9 cellular contexts compared by ENCODE assay signal in the genomic region with DNA sequence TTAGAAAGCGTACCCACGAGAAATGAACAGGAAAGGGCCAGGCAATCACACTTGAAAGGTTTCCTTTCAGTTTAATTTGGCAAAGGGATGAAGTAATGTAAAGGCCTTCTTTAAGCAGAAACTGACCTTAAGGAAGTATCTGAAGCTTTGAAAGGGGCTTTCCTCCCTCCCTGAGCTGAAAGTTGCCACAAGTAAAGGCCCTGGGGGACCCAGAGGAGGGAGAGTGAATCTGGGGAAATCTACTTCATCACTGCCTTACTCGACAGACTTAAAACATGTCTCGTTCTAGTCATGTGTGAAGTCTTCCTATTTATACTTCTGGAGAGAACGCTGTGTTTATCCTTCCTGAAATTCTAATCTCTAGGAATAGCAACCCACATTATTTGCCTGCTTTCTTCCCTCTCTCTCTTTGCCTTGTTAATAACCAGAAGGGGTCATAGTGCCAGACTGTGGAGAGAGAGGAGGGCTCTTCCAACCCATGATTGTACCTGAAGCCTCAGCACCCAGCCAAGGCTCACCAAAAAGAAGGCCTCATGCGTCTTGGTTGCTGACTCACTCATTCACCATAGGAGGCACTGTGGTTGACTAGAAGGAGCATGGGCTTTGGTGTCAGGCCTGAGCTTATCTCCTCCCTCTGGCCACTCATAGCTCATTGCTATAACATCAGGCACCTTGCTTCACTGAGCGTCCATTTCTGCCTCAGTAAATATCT. TPM values are rescaled to one million over a fixed set of nuclear protein-coding genes. Genes with fewer than 3 reads are reported as not detected.
DNase-seq lines count a peak whose midpoint lies in the region; ATAC-seq and TF ChIP-seq lines count a peak whose summit lies in the region.
"Had no signal": no experiment of that assay in that cellular context is flagged by ENCODE, and none has a peak within 500 bp of the region (broad histone marks: within the 10 kb centered on the region; RNA-seq: fewer than 3 reads in every experiment).

No MANE protein-coding gene starts in this region.

- H3K27me3 ChIP-seq in GM06990 (replicated peaks; ENCODE audit: control insufficient read depth, insufficient read depth, low read length) (no peaks in the 10 kb centered on the region), KMS-11 (ENCODE audit: insufficient read depth, low read depth) (no peaks in the 10 kb centered on the region), aorta (ENCODE audit: control insufficient read depth in 1 of 2, insufficient read depth in 2 of 2, low read length in 1 of 2) (no peaks in the 10 kb centered on the region)

- 59 to 60% methylated on average over 7 of the region's 7 CpGs for WGBS in aorta, 2 donors

- no peak overlapping the region for H3K9ac ChIP-seq in KMS-11

- intact Hi-C loops in aorta (cut with DNase I): no loop called here

- ATAC-seq in GM19395 (IDR thresholded peaks at IDR 0.05; ENCODE audit: unreplicated experiment) (peak; percentile 69), aorta (ENCODE audit: low FRiP score) (no peak), GM19324 (IDR thresholded peaks at IDR 0.05; ENCODE audit: low FRiP score, unreplicated experiment) (no peak), GM21723 (IDR thresholded peaks at IDR 0.05; ENCODE audit: unreplicated experiment) (no peak)

- no peaks in the 10 kb centered on the region for H3K9me3 ChIP-seq in aorta (ENCODE audit: control insufficient read depth, low read length)

- no peaks in the 10 kb centered on the region for H4K20me1 ChIP-seq in KMS-11 (ENCODE audit: insufficient read depth)

- peak overlapping the region; percentile 45 for H3K27ac ChIP-seq in KMS-11
- no peak overlapping the region for H3K27ac ChIP-seq in aorta (ENCODE audit: low read depth in 1 of 2, low read length in 2 of 2)

- H3K4me1 ChIP-seq in KMS-11 (ENCODE audit: low read depth, poor library complexity, severe bottlenecking): peaks cover 20% of the 10 kb centered on the region
- H3K4me1 ChIP-seq in aorta (ENCODE audit: control insufficient read depth in 1 of 2, insufficient read depth in 2 of 2, low read length in 2 of 2): peaks cover 0 to 5% of the 10 kb centered on the region in 2 donors

- no peak overlapping the region for H2AFZ ChIP-seq in KMS-11 (ENCODE audit: low read depth)

- TF ChIP-seq CTCF in GM06990 (IDR thresholded peaks at IDR 0.05; ENCODE audit: insufficient read depth, low read length, poor library complexity, severe bottlenecking): peak; percentile 44
- peak; percentile 34; the same call in 1 of the 2 replicates for TF ChIP-seq CTCF in KMS-11 (conservative IDR thresholded peaks at IDR 0.05; ENCODE audit: low read depth, low read length)

- H3K79me2 ChIP-seq in KMS-11 (ENCODE audit: insufficient read depth, low read depth): no peaks in the 10 kb centered on the region

- peak overlapping the region; percentile 36; the same call in 1 of the 2 replicates for H3K4me2 ChIP-seq in KMS-11

- H3K4me3 ChIP-seq in GM06990 (replicated peaks; ENCODE audit: low read depth, low read length): no peak overlapping the region
- H3K4me3 ChIP-seq in KMS-11 (IDR thresholded peaks at IDR 0.05; ENCODE audit: insufficient read depth, low read depth, low read length): no peak overlapping the region
- no peak overlapping the region for H3K4me3 ChIP-seq in aorta (ENCODE audit: low read length in 2 of 2)

- H3K36me3 ChIP-seq in GM06990 (ENCODE audit: control insufficient read depth, insufficient read depth, low read length) (no peaks in the 10 kb centered on the region; the same call in 1 of the 2 replicates), KMS-11 (ENCODE audit: insufficient read depth) (no peaks in the 10 kb centered on the region), aorta (ENCODE audit: control insufficient read depth in 1 of 2, insufficient read depth in 2 of 2, low read length in 1 of 2) (no peaks in the 10 kb centered on the region)

- DNase-seq in GM06990 (ENCODE audit: extremely low read depth, insufficient read length) (peak; percentile 26), iPS-NIHi7 (ENCODE audit: extremely low spot score) (peak; percentile 68), aorta (no peak)
- no peak for DNase-seq in stimulated activated CD4-positive, alpha-beta T cell treated with anti-CD3 and anti-CD28 coated beads, Interleukin-2, amount 100 ng/mL, for 24 hours
- DNase-seq: amygdala had no signal

RNA-seq across cellular contexts. Expression of a gene that starts 10.2 kb away (rescaled TPM):
- total RNA-seq in aorta: not detected
- polyA plus RNA-seq in aorta: 10 to 100 TPM in 1 of 2 donors, not detected in 1; 16.8 TPM

RNA-seq across cellular contexts. Expression of a gene that starts 19.4 kb away (rescaled TPM):
- total RNA-seq in aorta: 10 to 100 TPM in 1 of 2 donors, 1 to 10 TPM in 1; 9.0 to 10.2 TPM
- polyA plus RNA-seq in aorta: 1 to 10 TPM; 4.1 to 8.1 TPM

RNA-seq across cellular contexts. Expression of a gene that starts 33.9 kb away (rescaled TPM):
- total RNA-seq in aorta: 10 to 100 TPM; 13.2 to 22.5 TPM
- polyA plus RNA-seq in aorta: 1 to 10 TPM; 4.4 to 8.1 TPM

RNA-seq across cellular contexts. Expression of a gene that starts 38.5 kb away (rescaled TPM):
- total RNA-seq in aorta: 10 to 100 TPM; 75.6 to 80.4 TPM
- polyA plus RNA-seq in aorta: 100 to 1,000 TPM in 1 of 2 donors, 10 to 100 TPM in 1; 76.4 to 106 TPM

Comparison
In these comparisons a context has a peak if more than half of its experiments do, and no peak if none do; other contexts are left out.
1. DNase-seq: peak in GM06990 (single experiment) and iPS-NIHi7 (single experiment); none in stimulated activated CD4-positive, alpha-beta T cell treated with anti-CD3 and anti-CD28 coated beads, Interleukin-2, amount 100 ng/mL, for 24 hours (0 of 2) and aorta (0 of 2).